Comparison of ENCODE assay signal across 24 cellular contexts in genomic region chr2:240416821-240417220, GRCh38. TPM values are rescaled to one million over a fixed set of nuclear protein-coding genes. Genes with fewer than 3 reads are reported as not detected.
DNase-seq lines count a peak whose midpoint lies in the region; ATAC-seq and TF ChIP-seq lines count a peak whose summit lies in the region.
"Had no signal": no experiment of that assay in that cellular context is flagged by ENCODE, and none has a peak within 500 bp of the region (broad histone marks: within the 10 kb centered on the region; RNA-seq: fewer than 3 reads in every experiment).

No MANE protein-coding gene starts in this region.

- peaks cover 3% of the 10 kb centered on the region for H3K27me3 Mint-ChIP-seq in activated CD8-positive, alpha-beta memory T cell treated with anti-CD3 and anti-CD28 coated beads, Interleukin-2, amount 10 ng/mL, durations not matched to agents 7 days and 5 days
- H3K27me3 Mint-ChIP-seq: B cell; CD4-positive, alpha-beta T cell had no signal

- no peak for TF ChIP-seq POLR2A in stomach (IDR thresholded peaks at IDR 0.05)

- CTCF ChIA-PET in activated CD8-positive, alpha-beta memory T cell treated with anti-CD3 and anti-CD28 coated beads, Interleukin-2, amount 10 ng/mL, durations not matched to agents 7 days and 5 days (lab: Charles Lee): no interaction called here

- no peaks in the 10 kb centered on the region for H3K4me1 ChIP-seq in stomach
- H3K4me1 ChIP-seq: A549, Caco-2 had no signal

- TF ChIP-seq EP300 in stomach (IDR thresholded peaks at IDR 0.05): no peak

- H3K4me3 ChIP-seq in stomach: no peak overlapping the region
- H3K4me3 ChIP-seq: A549; BLaER1 treated with 17β-estradiol and CSF1 and Interleukin-3, amounts not matched to agents 10 nM and 100 nM had no signal

- H3K4me3 Mint-ChIP-seq in activated CD8-positive, alpha-beta memory T cell treated with anti-CD3 and anti-CD28 coated beads, Interleukin-2, amount 10 ng/mL, durations not matched to agents 7 days and 5 days: no peak overlapping the region
- H3K4me3 Mint-ChIP-seq in stimulated activated effector memory CD8-positive, alpha-beta T cell treated with anti-CD3 and anti-CD28 coated beads, Interleukin-12 subunit alpha, Interleukin-12 subunit beta, amount 100 ng/mL, for 72 hours: no peak overlapping the region
- H3K4me3 Mint-ChIP-seq: B cell; CD4-positive, alpha-beta T cell; CD8-positive, alpha-beta T cell had no signal

- ATAC-seq in activated CD8-positive, alpha-beta memory T cell treated with anti-CD3 and anti-CD28 coated beads, Interleukin-2, amount 10 ng/mL, durations not matched to agents 7 days and 5 days: no peak
- ATAC-seq in stimulated activated effector memory CD8-positive, alpha-beta T cell treated with anti-CD3 and anti-CD28 coated beads, Interleukin-12 subunit alpha, Interleukin-12 subunit beta, amount 100 ng/mL, for 72 hours: no peak
- ATAC-seq in GM19328 (IDR thresholded peaks at IDR 0.05; ENCODE audit: unreplicated experiment): no peak
- ATAC-seq: A549; CD8-positive, alpha-beta T cell had no signal

- peaks cover 4% of the 10 kb centered on the region for H3K9me3 Mint-ChIP-seq in activated CD8-positive, alpha-beta memory T cell treated with anti-CD3 and anti-CD28 coated beads, Interleukin-2, amount 10 ng/mL, durations not matched to agents 7 days and 5 days (ENCODE audit: low read depth)
- no peaks in the 10 kb centered on the region for H3K9me3 Mint-ChIP-seq in stimulated activated effector memory CD8-positive, alpha-beta T cell treated with anti-CD3 and anti-CD28 coated beads, Interleukin-12 subunit alpha, Interleukin-12 subunit beta, amount 100 ng/mL, for 72 hours
- H3K9me3 Mint-ChIP-seq: CD4-positive, alpha-beta T cell had no signal

- no peak overlapping the region for H3K27ac ChIP-seq in stomach
- H3K27ac ChIP-seq: 22Rv1; A549; BLaER1 treated with 17β-estradiol and CSF1 and Interleukin-3, amounts not matched to agents 10 nM and 100 nM; C4-2B had no signal

- intact Hi-C loops in stomach (cut with DNase I; ENCODE audit: low total_unique reads): no loop called here

- WGBS in stomach, 5 donors: 64 to 77% (median 73%) methylated on average over 4 of the region's 4 CpGs

- no peaks in the 10 kb centered on the region for H3K4me1 Mint-ChIP-seq in activated CD8-positive, alpha-beta memory T cell treated with anti-CD3 and anti-CD28 coated beads, Interleukin-2, amount 10 ng/mL, durations not matched to agents 7 days and 5 days
- H3K4me1 Mint-ChIP-seq in stimulated activated effector memory CD8-positive, alpha-beta T cell treated with anti-CD3 and anti-CD28 coated beads, Interleukin-12 subunit alpha, Interleukin-12 subunit beta, amount 100 ng/mL, for 72 hours: no peaks in the 10 kb centered on the region
- H3K4me1 Mint-ChIP-seq: B cell had no signal

- H3K27ac Mint-ChIP-seq in activated CD8-positive, alpha-beta memory T cell treated with anti-CD3 and anti-CD28 coated beads, Interleukin-2, amount 10 ng/mL, durations not matched to agents 7 days and 5 days: no peak overlapping the region
- H3K27ac Mint-ChIP-seq in stimulated activated effector memory CD8-positive, alpha-beta T cell treated with anti-CD3 and anti-CD28 coated beads, Interleukin-12 subunit alpha, Interleukin-12 subunit beta, amount 100 ng/mL, for 72 hours: no peak overlapping the region
- H3K27ac Mint-ChIP-seq: B cell; CD4-positive, alpha-beta T cell; CD8-positive, alpha-beta T cell had no signal

- TF ChIP-seq CTCF in stomach (IDR thresholded peaks at IDR 0.05): no peak

- DNase-seq in activated CD8-positive, alpha-beta memory T cell treated with anti-CD3 and anti-CD28 coated beads, Interleukin-2, amount 50 U/mL, for 48 hours: peak; percentile 2
- no peak for DNase-seq in activated CD8-positive, alpha-beta memory T cell treated with anti-CD3 and anti-CD28 coated beads, Interleukin-2, amount 10 ng/mL, durations not matched to agents 7 days and 5 days
- DNase-seq in islet precursor cell (peak; percentile 27), stomach (peak; percentile 7), GDM1 (lab: John Stamatoyannopoulos, UW) (no peak)
- no peak for DNase-seq in stimulated activated effector memory CD8-positive, alpha-beta T cell treated with anti-CD3 and anti-CD28 coated beads, Interleukin-12 subunit alpha, Interleukin-12 subunit beta, amount 100 ng/mL, for 72 hours (ENCODE audit: low spot score in 2 of 2)
- DNase-seq: AML-193; Caco-2; Calu3; CD4-positive, alpha-beta T cell; DMS 273 treated with DMSO at 0.1 percent for 48 hours; DMS153; DMS53; DMS79; DND-41; EL; GF-D8 had no signal

- H3K9me3 ChIP-seq in stomach: peaks cover 7 to 29% (median 19%) of the 10 kb centered on the region in 4 donors
- H3K9me3 ChIP-seq: Caco-2 had no signal

- no peaks in the 10 kb centered on the region for H3K36me3 ChIP-seq in stomach

- no peaks in the 10 kb centered on the region for H3K36me3 Mint-ChIP-seq in activated CD8-positive, alpha-beta memory T cell treated with anti-CD3 and anti-CD28 coated beads, Interleukin-2, amount 10 ng/mL, durations not matched to agents 7 days and 5 days
- H3K36me3 Mint-ChIP-seq in stimulated activated effector memory CD8-positive, alpha-beta T cell treated with anti-CD3 and anti-CD28 coated beads, Interleukin-12 subunit alpha, Interleukin-12 subunit beta, amount 100 ng/mL, for 72 hours: no peaks in the 10 kb centered on the region
- H3K36me3 Mint-ChIP-seq: CD8-positive, alpha-beta T cell had no signal

- peaks cover 0 to 14% (median 0%) of the 10 kb centered on the region in 3 donors for H3K27me3 ChIP-seq in stomach
- H3K27me3 ChIP-seq: BLaER1 treated with 17β-estradiol and CSF1 and Interleukin-3, amounts not matched to agents 10 nM and 100 nM had no signal

RNA-seq across cellular contexts. Expression of gene GPC1, which starts 18.6 kb away (rescaled TPM):
- total RNA-seq in activated CD8-positive, alpha-beta memory T cell treated with anti-CD3 and anti-CD28 coated beads, Interleukin-2, amount 10 ng/mL, durations not matched to agents 7 days and 5 days: 1 to 10 TPM; 3.2 to 4.5 TPM
- 100 to 1,000 TPM in 1 of 5 donors, 10 to 100 TPM in 4; 11.7 to 117 (median 28.8) TPM for total RNA-seq in stomach
- polyA plus RNA-seq in stomach: 10 to 100 TPM in 2 of 3 donors, 1 to 10 TPM in 1; 6.3 to 40.1 (median 14.0) TPM

Comparison
In these comparisons a context has a peak if more than half of its experiments do, and no peak if none do; other contexts are left out.
1. DNase-seq: peak in activated CD8-positive, alpha-beta memory T cell treated with anti-CD3 and anti-CD28 coated beads, Interleukin-2, amount 50 U/mL, for 48 hours (single experiment), islet precursor cell (single experiment) and stomach (single experiment); none in activated CD8-positive, alpha-beta memory T cell treated with anti-CD3 and anti-CD28 coated beads, Interleukin-2, amount 10 ng/mL, durations not matched to agents 7 days and 5 days (single experiment), stimulated activated effector memory CD8-positive, alpha-beta T cell treated with anti-CD3 and anti-CD28 coated beads, Interleukin-12 subunit alpha, Interleukin-12 subunit beta, amount 100 ng/mL, for 72 hours (0 of 2) and GDM1 (single experiment).